In the genomic region with DNA sequence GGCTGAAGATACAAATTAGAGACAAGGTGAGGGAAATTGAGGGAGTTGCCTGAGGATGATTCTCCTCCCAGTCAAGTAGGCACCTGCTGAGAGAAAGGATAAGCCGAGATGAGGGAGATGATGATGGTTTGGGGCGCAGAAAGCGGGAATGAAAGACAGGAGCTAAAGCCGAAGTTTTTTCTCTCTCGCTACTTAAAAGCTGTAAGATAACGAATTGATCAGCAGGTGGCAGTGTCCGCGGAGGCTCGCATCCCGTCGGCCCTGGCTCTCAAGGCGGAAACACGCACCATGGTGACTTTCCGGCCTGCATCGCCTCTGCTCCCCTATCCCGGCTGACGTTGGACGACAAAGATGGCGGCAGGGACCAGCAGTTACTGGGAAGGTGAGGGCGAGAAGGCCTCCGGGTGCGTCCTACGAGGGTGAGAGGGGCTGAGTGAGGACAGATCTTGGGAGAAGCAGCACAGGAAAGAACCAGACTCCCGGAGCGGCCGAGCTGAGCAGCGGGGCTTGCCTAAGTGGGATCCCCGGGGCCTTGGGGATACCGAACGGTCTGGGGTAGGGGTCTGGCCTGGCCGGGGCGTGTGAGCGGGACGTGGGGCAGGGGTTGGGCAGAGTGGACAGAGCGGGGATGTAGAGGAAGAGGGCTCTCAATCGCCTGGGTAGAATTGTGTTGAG, we compare ENCODE assay signal across 1 cellular context.
TF ChIP-seq lines count a peak whose summit lies in the region.

A gene (plus strand): TSS at position 326 of the 675 bp plus-strand sequence. CDS start 26 bp downstream, at position 352.

TF ChIP-seq in K562, 482 proteins besides CTCF, POLR2A, EP300 and RAD21 (continued from another document and continues in another):
- TF ChIP-seq, protein P1, sequence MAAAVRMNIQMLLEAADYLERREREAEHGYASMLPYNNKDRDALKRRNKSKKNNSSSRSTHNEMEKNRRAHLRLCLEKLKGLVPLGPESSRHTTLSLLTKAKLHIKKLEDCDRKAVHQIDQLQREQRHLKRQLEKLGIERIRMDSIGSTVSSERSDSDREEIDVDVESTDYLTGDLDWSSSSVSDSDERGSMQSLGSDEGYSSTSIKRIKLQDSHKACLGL (CRISPR knock-in tag; IDR thresholded peaks at IDR 0.05; ENCODE audit: borderline replicate concordance, poor library complexity, severe bottlenecking), result no peak
- TF ChIP-seq, protein P2, sequence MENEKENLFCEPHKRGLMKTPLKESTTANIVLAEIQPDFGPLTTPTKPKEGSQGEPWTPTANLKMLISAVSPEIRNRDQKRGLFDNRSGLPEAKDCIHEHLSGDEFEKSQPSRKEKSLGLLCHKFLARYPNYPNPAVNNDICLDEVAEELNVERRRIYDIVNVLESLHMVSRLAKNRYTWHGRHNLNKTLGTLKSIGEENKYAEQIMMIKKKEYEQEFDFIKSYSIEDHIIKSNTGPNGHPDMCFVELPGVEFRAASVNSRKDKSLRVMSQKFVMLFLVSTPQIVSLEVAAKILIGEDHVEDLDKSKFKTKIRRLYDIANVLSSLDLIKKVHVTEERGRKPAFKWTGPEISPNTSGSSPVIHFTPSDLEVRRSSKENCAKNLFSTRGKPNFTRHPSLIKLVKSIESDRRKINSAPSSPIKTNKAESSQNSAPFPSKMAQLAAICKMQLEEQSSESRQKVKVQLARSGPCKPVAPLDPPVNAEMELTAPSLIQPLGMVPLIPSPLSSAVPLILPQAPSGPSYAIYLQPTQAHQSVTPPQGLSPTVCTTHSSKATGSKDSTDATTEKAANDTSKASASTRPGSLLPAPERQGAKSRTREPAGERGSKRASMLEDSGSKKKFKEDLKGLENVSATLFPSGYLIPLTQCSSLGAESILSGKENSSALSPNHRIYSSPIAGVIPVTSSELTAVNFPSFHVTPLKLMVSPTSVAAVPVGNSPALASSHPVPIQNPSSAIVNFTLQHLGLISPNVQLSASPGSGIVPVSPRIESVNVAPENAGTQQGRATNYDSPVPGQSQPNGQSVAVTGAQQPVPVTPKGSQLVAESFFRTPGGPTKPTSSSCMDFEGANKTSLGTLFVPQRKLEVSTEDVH (IDR thresholded peaks at IDR 0.05; ENCODE audit: low read depth, partially characterized antibody), result peak; percentile 67
- TF ChIP-seq HNRNPK (IDR thresholded peaks at IDR 0.05; ENCODE audit: low read depth, low read length, poor library complexity, severe bottlenecking), result no peak
- TF ChIP-seq CBFA2T2 (conservative IDR thresholded peaks at IDR 0.05), result no peak
- TF ChIP-seq ZNF347 (CRISPR knock-in tag; IDR thresholded peaks at IDR 0.05; ENCODE audit: low read depth), result no peak
- TF ChIP-seq ZNF212 (CRISPR knock-in tag; IDR thresholded peaks at IDR 0.05), result no peak
- TF ChIP-seq CBX2 (IDR thresholded peaks at IDR 0.05; ENCODE audit: insufficient read depth, low read length, poor library complexity, severe bottlenecking), result no peak
- no peak for TF ChIP-seq ZNF436 (CRISPR knock-in tag; IDR thresholded peaks at IDR 0.05)
- TF ChIP-seq SMAD1 (IDR thresholded peaks at IDR 0.05; ENCODE audit: low read depth, low read length, partially characterized antibody), result peak; percentile 75
- TF ChIP-seq, protein P3, sequence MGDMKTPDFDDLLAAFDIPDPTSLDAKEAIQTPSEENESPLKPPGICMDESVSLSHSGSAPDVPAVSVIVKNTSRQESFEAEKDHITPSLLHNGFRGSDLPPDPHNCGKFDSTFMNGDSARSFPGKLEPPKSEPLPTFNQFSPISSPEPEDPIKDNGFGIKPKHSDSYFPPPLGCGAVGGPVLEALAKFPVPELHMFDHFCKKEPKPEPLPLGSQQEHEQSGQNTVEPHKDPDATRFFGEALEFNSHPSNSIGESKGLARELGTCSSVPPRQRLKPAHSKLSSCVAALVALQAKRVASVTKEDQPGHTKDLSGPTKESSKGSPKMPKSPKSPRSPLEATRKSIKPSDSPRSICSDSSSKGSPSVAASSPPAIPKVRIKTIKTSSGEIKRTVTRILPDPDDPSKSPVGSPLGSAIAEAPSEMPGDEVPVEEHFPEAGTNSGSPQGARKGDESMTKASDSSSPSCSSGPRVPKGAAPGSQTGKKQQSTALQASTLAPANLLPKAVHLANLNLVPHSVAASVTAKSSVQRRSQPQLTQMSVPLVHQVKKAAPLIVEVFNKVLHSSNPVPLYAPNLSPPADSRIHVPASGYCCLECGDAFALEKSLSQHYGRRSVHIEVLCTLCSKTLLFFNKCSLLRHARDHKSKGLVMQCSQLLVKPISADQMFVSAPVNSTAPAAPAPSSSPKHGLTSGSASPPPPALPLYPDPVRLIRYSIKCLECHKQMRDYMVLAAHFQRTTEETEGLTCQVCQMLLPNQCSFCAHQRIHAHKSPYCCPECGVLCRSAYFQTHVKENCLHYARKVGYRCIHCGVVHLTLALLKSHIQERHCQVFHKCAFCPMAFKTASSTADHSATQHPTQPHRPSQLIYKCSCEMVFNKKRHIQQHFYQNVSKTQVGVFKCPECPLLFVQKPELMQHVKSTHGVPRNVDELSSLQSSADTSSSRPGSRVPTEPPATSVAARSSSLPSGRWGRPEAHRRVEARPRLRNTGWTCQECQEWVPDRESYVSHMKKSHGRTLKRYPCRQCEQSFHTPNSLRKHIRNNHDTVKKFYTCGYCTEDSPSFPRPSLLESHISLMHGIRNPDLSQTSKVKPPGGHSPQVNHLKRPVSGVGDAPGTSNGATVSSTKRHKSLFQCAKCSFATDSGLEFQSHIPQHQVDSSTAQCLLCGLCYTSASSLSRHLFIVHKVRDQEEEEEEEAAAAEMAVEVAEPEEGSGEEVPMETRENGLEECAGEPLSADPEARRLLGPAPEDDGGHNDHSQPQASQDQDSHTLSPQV (IDR thresholded peaks at IDR 0.05), result no peak
- no peak; a peak in 1 of 4 replicates for TF ChIP-seq KDM1A (IDR thresholded peaks at IDR 0.05)
- no peak; the same call in 1 of the 2 replicates for TF ChIP-seq NFE2 (IDR thresholded peaks at IDR 0.05; ENCODE audit: low read depth)
- peak; percentile 66 for TF ChIP-seq SP2 (IDR thresholded peaks at IDR 0.05; ENCODE audit: extremely low read depth, low read depth, low read length, poor library complexity, severe bottlenecking)
- TF ChIP-seq NFXL1 (CRISPR knock-in tag; IDR thresholded peaks at IDR 0.05), result no peak
- no peak for TF ChIP-seq ZNF197 (CRISPR knock-in tag; IDR thresholded peaks at IDR 0.05; ENCODE audit: low read depth)
- TF ChIP-seq, protein P4, sequence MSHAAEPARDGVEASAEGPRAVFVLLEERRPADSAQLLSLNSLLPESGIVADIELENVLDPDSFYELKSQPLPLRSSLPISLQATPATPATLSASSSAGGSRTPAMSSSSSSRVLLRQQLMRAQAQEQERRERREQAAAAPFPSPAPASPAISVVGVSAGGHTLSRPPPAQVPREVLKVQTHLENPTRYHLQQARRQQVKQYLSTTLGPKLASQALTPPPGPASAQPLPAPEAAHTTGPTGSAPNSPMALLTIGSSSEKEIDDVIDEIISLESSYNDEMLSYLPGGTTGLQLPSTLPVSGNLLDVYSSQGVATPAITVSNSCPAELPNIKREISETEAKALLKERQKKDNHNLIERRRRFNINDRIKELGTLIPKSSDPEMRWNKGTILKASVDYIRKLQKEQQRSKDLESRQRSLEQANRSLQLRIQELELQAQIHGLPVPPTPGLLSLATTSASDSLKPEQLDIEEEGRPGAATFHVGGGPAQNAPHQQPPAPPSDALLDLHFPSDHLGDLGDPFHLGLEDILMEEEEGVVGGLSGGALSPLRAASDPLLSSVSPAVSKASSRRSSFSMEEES (CRISPR knock-in tag; IDR thresholded peaks at IDR 0.05), result no peak
- peak; percentile 61 for TF ChIP-seq FOXK2 (conservative IDR thresholded peaks at IDR 0.05 in 1 of 2, IDR thresholded peaks at IDR 0.05 in 1 of 2; ENCODE audit: low read depth in 2 of 2)
- TF ChIP-seq PTBP1 (IDR thresholded peaks at IDR 0.05; ENCODE audit: low read depth, low read length), result no peak
- TF ChIP-seq FOXA1 (IDR thresholded peaks at IDR 0.05; ENCODE audit: borderline replicate concordance), result no peak
- no peak for TF ChIP-seq ZNF583 (CRISPR knock-in tag; IDR thresholded peaks at IDR 0.05)
- TF ChIP-seq, protein P5, sequence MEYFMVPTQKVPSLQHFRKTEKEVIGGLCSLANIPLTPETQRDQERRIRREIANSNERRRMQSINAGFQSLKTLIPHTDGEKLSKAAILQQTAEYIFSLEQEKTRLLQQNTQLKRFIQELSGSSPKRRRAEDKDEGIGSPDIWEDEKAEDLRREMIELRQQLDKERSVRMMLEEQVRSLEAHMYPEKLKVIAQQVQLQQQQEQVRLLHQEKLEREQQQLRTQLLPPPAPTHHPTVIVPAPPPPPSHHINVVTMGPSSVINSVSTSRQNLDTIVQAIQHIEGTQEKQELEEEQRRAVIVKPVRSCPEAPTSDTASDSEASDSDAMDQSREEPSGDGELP (CRISPR knock-in tag; IDR thresholded peaks at IDR 0.05; ENCODE audit: borderline replicate concordance), result peak; percentile 77; the same call in 1 of the 2 replicates
- TF ChIP-seq, protein P6, sequence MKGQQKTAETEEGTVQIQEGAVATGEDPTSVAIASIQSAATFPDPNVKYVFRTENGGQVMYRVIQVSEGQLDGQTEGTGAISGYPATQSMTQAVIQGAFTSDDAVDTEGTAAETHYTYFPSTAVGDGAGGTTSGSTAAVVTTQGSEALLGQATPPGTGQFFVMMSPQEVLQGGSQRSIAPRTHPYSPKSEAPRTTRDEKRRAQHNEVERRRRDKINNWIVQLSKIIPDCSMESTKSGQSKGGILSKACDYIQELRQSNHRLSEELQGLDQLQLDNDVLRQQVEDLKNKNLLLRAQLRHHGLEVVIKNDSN (CRISPR knock-in tag; IDR thresholded peaks at IDR 0.05), result no peak
- 0 out of 2 replicates have a peak, but pooled peaks have one; percentile 4 for TF ChIP-seq ARID1B (IDR thresholded peaks at IDR 0.05)
- TF ChIP-seq FOXA3 (CRISPR knock-in tag; conservative IDR thresholded peaks at IDR 0.05 in 1 of 2, IDR thresholded peaks at IDR 0.05 in 1 of 2), result 0 out of 4 replicates have a peak, but pooled peaks of 1 of the 2 experiments have one; percentile 20
- peak; percentile 72 for TF ChIP-seq PML (IDR thresholded peaks at IDR 0.05; ENCODE audit: low read length)
- peak in 1 of 2 experiments; percentile 33; a peak in 1 of 4 replicates for TF ChIP-seq RCOR1 (IDR thresholded peaks at IDR 0.05; ENCODE audit: borderline replicate concordance in 1 of 2, low read depth in 2 of 2, low read length in 2 of 2)
- no peak for TF ChIP-seq ZNF778 (CRISPR knock-in tag; IDR thresholded peaks at IDR 0.05)
- TF ChIP-seq, protein P7, sequence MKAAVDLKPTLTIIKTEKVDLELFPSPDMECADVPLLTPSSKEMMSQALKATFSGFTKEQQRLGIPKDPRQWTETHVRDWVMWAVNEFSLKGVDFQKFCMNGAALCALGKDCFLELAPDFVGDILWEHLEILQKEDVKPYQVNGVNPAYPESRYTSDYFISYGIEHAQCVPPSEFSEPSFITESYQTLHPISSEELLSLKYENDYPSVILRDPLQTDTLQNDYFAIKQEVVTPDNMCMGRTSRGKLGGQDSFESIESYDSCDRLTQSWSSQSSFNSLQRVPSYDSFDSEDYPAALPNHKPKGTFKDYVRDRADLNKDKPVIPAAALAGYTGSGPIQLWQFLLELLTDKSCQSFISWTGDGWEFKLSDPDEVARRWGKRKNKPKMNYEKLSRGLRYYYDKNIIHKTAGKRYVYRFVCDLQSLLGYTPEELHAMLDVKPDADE (conservative IDR thresholded peaks at IDR 0.05; ENCODE audit: control insufficient read depth, low read depth, low read length), result peak; percentile 28; the same call in 1 of the 2 replicates
- TF ChIP-seq HCFC1 (IDR thresholded peaks at IDR 0.05; ENCODE audit: low read depth, low read length), result peak; percentile 78
- no peak for TF ChIP-seq TRIM28 (IDR thresholded peaks at IDR 0.05)
- no peak for TF ChIP-seq ZNF12 (CRISPR knock-in tag; IDR thresholded peaks at IDR 0.05)
- TF ChIP-seq ETV1 (tag; conservative IDR thresholded peaks at IDR 0.05; ENCODE audit: low read depth), result peak; percentile 77
- TF ChIP-seq, protein P8, sequence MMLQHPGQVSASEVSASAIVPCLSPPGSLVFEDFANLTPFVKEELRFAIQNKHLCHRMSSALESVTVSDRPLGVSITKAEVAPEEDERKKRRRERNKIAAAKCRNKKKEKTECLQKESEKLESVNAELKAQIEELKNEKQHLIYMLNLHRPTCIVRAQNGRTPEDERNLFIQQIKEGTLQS (IDR thresholded peaks at IDR 0.05), result no peak
- TF ChIP-seq, protein P8 (CRISPR knock-in tag; conservative IDR thresholded peaks at IDR 0.05), result no peak
- TF ChIP-seq, protein P9, sequence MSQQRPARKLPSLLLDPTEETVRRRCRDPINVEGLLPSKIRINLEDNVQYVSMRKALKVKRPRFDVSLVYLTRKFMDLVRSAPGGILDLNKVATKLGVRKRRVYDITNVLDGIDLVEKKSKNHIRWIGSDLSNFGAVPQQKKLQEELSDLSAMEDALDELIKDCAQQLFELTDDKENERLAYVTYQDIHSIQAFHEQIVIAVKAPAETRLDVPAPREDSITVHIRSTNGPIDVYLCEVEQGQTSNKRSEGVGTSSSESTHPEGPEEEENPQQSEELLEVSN (IDR thresholded peaks at IDR 0.05; ENCODE audit: borderline replicate concordance in 1 of 2, extremely low read depth in 1 of 2, insufficient read depth in 1 of 2, insufficient read length in 1 of 2, low read depth in 1 of 2, low read length in 1 of 2, poor library complexity in 1 of 2, severe bottlenecking in 1 of 2), result peak; percentile 52 to 57
- no peak for TF ChIP-seq TEAD1 (CRISPR knock-in tag; IDR thresholded peaks at IDR 0.05)
- TF ChIP-seq, protein P10, sequence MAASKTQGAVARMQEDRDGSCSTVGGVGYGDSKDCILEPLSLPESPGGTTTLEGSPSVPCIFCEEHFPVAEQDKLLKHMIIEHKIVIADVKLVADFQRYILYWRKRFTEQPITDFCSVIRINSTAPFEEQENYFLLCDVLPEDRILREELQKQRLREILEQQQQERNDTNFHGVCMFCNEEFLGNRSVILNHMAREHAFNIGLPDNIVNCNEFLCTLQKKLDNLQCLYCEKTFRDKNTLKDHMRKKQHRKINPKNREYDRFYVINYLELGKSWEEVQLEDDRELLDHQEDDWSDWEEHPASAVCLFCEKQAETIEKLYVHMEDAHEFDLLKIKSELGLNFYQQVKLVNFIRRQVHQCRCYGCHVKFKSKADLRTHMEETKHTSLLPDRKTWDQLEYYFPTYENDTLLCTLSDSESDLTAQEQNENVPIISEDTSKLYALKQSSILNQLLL (CRISPR knock-in tag; IDR thresholded peaks at IDR 0.05; ENCODE audit: borderline replicate concordance), result no peak
- TF ChIP-seq PHB2 (IDR thresholded peaks at IDR 0.05; ENCODE audit: low read depth), result no peak
- TF ChIP-seq, protein P11, sequence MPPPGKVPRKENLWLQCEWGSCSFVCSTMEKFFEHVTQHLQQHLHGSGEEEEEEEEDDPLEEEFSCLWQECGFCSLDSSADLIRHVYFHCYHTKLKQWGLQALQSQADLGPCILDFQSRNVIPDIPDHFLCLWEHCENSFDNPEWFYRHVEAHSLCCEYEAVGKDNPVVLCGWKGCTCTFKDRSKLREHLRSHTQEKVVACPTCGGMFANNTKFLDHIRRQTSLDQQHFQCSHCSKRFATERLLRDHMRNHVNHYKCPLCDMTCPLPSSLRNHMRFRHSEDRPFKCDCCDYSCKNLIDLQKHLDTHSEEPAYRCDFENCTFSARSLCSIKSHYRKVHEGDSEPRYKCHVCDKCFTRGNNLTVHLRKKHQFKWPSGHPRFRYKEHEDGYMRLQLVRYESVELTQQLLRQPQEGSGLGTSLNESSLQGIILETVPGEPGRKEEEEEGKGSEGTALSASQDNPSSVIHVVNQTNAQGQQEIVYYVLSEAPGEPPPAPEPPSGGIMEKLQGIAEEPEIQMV (tag; conservative IDR thresholded peaks at IDR 0.05; ENCODE audit: low read depth), result no peak
- TF ChIP-seq ZFPM2 (CRISPR knock-in tag; IDR thresholded peaks at IDR 0.05), result no peak
- TF ChIP-seq POLR2G (IDR thresholded peaks at IDR 0.05; ENCODE audit: low read depth, low read length), result peak; percentile 97
- peak; percentile 70 for TF ChIP-seq JUND (IDR thresholded peaks at IDR 0.05; ENCODE audit: borderline replicate concordance, low read depth, low read length)
- no peak for TF ChIP-seq JUND (tag; IDR thresholded peaks at IDR 0.05; ENCODE audit: borderline replicate concordance, low read depth, low read length)
- TF ChIP-seq MCM2 (IDR thresholded peaks at IDR 0.05; ENCODE audit: low read depth), result no peak
